8 cellular contexts compared by ENCODE assay signal in the genomic region with DNA sequence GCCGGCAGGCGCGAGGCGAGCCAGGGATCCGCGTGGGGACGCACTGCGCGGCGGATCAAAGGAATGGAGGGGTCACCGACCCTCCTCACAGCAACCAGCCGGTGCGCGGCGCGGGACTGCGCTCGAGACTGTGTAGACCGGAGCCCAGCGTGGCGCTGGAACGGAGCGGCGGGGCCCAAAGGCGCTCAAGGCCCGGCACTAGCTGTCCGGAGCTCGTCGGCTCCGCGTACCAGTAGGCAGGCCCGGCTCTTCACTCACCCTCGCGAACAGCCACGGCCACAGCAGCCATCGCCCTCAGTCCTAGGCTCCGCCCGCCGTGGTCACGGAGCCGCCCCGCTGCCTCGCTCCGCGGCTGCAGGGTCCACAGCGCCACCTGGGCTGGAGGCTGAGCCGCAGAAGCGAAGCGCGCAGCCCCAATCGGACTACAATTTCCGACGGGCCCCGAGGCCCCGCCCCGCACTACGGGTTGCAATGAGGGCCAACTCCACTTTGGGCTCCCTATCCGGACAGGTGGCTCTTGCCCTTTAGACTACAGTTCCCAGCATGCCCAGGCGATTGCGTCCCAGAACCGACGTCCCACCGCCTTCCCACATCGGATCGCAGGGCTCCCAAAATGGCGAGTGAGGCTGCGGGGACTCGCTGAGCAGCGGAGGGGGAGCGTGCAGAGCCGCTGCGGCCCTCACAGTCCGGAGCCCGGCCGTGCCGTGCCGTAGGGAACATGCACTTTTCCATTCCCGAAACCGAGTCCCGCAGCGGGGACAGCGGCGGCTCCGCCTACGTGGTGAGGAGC. TPM values are rescaled to one million over a fixed set of nuclear protein-coding genes. Genes with fewer than 3 reads are reported as not detected.
A peak's percentile ranks its signal among the peaks of the same experiment; 100 is the strongest.
DNase-seq lines count a peak whose midpoint lies in the region; ATAC-seq and TF ChIP-seq lines count a peak whose summit lies in the region.

A gene (minus strand): TSS at position 313 of the 790 bp plus-strand sequence. CDS start 24 bp downstream, at position 289.
A gene with protein sequence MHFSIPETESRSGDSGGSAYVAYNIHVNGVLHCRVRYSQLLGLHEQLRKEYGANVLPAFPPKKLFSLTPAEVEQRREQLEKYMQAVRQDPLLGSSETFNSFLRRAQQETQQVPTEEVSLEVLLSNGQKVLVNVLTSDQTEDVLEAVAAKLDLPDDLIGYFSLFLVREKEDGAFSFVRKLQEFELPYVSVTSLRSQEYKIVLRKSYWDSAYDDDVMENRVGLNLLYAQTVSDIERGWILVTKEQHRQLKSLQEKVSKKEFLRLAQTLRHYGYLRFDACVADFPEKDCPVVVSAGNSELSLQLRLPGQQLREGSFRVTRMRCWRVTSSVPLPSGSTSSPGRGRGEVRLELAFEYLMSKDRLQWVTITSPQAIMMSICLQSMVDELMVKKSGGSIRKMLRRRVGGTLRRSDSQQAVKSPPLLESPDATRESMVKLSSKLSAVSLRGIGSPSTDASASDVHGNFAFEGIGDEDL (plus strand): TSS at position 591 of the 790 bp plus-strand sequence. CDS start 128 bp downstream, at position 719.

- DNase-seq in CD14-positive monocyte (ENCODE audit: low spot score) (peak; percentile 98), NCI-H69 (lab: John Stamatoyannopoulos, UW) (peak; percentile 96), coronary artery (ENCODE audit: low spot score) (peak; percentile 100), left colon (peak; percentile 99)
- DNase-seq in activated CD4-positive, alpha-beta T cell treated with anti-CD3 and anti-CD28 coated beads, Interleukin-2, amount 10 ng/mL, durations not matched to agents 7 days and 5 days, result peak; percentile 99
- DNase-seq in stimulated activated CD4-positive, alpha-beta T cell treated with anti-CD3 and anti-CD28 coated beads, Interleukin-1b, Interleukin-23, amount 100 ng/mL, for 48 hours, result peak; percentile 99

- intact Hi-C loops in CD14-positive monocyte (cut with micrococcal nuclease) (loop anchor here (1.0 to 10.0 kb wide), 6 partner anchors 10 to 125 kb away; a partner anchor contains a TSS), left colon (cut with DNase I, micrococcal nuclease) (no loop called here)

- ATAC-seq in GM19351 (IDR thresholded peaks at IDR 0.05; ENCODE audit: unreplicated experiment) (peak; percentile 88), HG03521 (IDR thresholded peaks at IDR 0.05; ENCODE audit: unreplicated experiment) (peak; percentile 90), left colon (peak; percentile 87)

- no peaks in the 10 kb centered on the region for H3K27me3 Mint-ChIP-seq in CD14-positive monocyte (ENCODE audit: low read depth in 3 of 3)
- H3K27me3 Mint-ChIP-seq in activated CD4-positive, alpha-beta T cell treated with anti-CD3 and anti-CD28 coated beads, Interleukin-2, amount 10 ng/mL, durations not matched to agents 7 days and 5 days, result no peaks in the 10 kb centered on the region

- H3K4me1 Mint-ChIP-seq in CD14-positive monocyte, result peaks cover 36% of the 10 kb centered on the region
- peaks cover 45% of the 10 kb centered on the region for H3K4me1 Mint-ChIP-seq in activated CD4-positive, alpha-beta T cell treated with anti-CD3 and anti-CD28 coated beads, Interleukin-2, amount 10 ng/mL, durations not matched to agents 7 days and 5 days

- H3K4me3 ChIP-seq in coronary artery, result peak within 1 kb of the TSS; percentile 91

- POLR2A ChIA-PET in activated CD4-positive, alpha-beta T cell treated with anti-CD3 and anti-CD28 coated beads, Interleukin-2, amount 10 ng/mL, durations not matched to agents 7 days and 5 days (lab: Charles Lee), result interaction anchor here (0.8 to 1.5 kb wide), 3 partner anchors 10 to 59 kb away, joined by 3 to 4 read pairs (median 3); a partner anchor contains a TSS

- H3K27ac Mint-ChIP-seq in CD14-positive monocyte, result peak within 1 kb of the TSS; percentile 98 to 99 (median 99)
- H3K27ac Mint-ChIP-seq in activated CD4-positive, alpha-beta T cell treated with anti-CD3 and anti-CD28 coated beads, Interleukin-2, amount 10 ng/mL, durations not matched to agents 7 days and 5 days, result peak within 1 kb of the TSS; percentile 97

- CTCF ChIA-PET in activated CD4-positive, alpha-beta T cell treated with anti-CD3 and anti-CD28 coated beads, Interleukin-2, amount 10 ng/mL, durations not matched to agents 7 days and 5 days (lab: Charles Lee), result interaction anchor here (0.6 to 2.4 kb wide), 17 partner anchors 9 to 314 kb away, joined by 3 to 15 read pairs (median 4); a partner anchor contains a TSS

- peak within 1 kb of the TSS; percentile 91 to 96 for H3K27ac ChIP-seq in coronary artery

- H3K36me3 Mint-ChIP-seq in CD14-positive monocyte, result peaks cover 58 to 65% of the 10 kb centered on the region in 2 donors
- peaks cover 43% of the 10 kb centered on the region for H3K36me3 Mint-ChIP-seq in activated CD4-positive, alpha-beta T cell treated with anti-CD3 and anti-CD28 coated beads, Interleukin-2, amount 10 ng/mL, durations not matched to agents 7 days and 5 days (ENCODE audit: low read depth)

- peak within 1 kb of the TSS; percentile 98 to 99 for H3K4me3 Mint-ChIP-seq in CD14-positive monocyte
- peak within 1 kb of the TSS; percentile 84 for H3K4me3 Mint-ChIP-seq in activated CD4-positive, alpha-beta T cell treated with anti-CD3 and anti-CD28 coated beads, Interleukin-2, amount 10 ng/mL, durations not matched to agents 7 days and 5 days

- TF ChIP-seq CTCF in CD14-positive monocyte (IDR thresholded peaks at IDR 0.05) (peak; percentile 75), coronary artery (IDR thresholded peaks at IDR 0.05) (peak; percentile 37)

- H3K9me3 Mint-ChIP-seq in CD14-positive monocyte, result no peaks in the 10 kb centered on the region
- H3K9me3 Mint-ChIP-seq in activated CD4-positive, alpha-beta T cell treated with anti-CD3 and anti-CD28 coated beads, Interleukin-2, amount 10 ng/mL, durations not matched to agents 7 days and 5 days, result no peaks in the 10 kb centered on the region

RNA-seq across cellular contexts. Expression of the first gene that starts in this region (rescaled TPM):
- 10 to 100 TPM; 29.5 to 42.3 TPM for polyA plus RNA-seq in CD14-positive monocyte
- total RNA-seq in activated CD4-positive, alpha-beta T cell treated with anti-CD3 and anti-CD28 coated beads, Interleukin-2, amount 10 ng/mL, durations not matched to agents 7 days and 5 days, result 10 to 100 TPM; 40.9 to 42.2 TPM
- total RNA-seq in left colon, result 10 to 100 TPM; 33.2 to 36.6 TPM

RNA-seq across cellular contexts. Expression of the second gene that starts in this region (rescaled TPM):
- 100 to 1,000 TPM; 291 to 338 TPM for polyA plus RNA-seq in CD14-positive monocyte
- 100 to 1,000 TPM; 109 to 120 TPM for total RNA-seq in activated CD4-positive, alpha-beta T cell treated with anti-CD3 and anti-CD28 coated beads, Interleukin-2, amount 10 ng/mL, durations not matched to agents 7 days and 5 days
- 10 to 100 TPM; 85.2 to 85.5 TPM for total RNA-seq in left colon

Comparison
In these comparisons a context has a peak if more than half of its experiments do, and no peak if none do; other contexts are left out.
1. Peak in every context shown above with its lines: DNase-seq, ATAC-seq, H3K4me3 ChIP-seq and H3K27ac ChIP-seq.
2. intact Hi-C loops: an anchor here in CD14-positive monocyte (1.0 to 10.0 kb wide); none called in left colon.